ENCODE assay signal across 19 cellular contexts in the genomic region with DNA sequence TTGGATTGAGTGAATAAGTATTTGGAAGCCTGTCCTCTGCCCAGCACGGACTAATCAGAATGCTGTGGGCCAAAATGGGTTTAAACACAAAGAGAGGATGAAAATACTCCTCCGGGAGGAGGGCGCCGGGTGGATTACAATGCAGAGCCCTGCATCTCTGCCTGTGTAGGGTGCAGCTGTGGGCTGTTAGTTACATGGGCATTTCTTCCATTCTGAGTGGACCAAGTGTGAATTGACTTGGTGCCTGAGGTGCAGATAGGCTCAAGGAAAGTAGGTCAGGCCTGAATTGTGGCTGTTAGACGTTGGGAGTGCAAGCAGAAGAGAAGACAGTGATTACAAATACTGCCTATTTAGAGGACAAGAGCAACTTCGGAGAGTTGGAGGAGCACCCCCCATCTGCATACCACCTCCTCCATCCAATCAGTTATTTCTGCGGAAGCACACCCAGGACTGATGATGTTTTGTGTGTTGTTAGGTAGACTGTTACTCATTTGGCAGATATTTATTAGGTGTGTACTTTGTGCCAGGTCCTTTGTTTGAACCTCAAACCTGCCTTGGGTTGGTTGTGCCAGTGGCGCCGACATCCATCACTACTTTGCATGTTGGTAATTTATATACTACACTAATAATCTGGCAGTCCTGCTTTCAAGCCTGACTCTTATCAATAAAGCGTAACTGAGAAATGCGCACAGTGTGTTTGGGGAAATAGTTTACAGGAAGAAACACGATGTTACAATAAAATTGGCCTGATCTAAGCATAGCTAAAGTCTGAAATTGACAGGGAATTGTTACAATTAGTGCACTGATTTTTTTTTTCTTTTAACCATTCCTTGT. TPM values are rescaled to one million over a fixed set of nuclear protein-coding genes. Genes with fewer than 3 reads are reported as not detected.
DNase-seq lines count a peak whose midpoint lies in the region; ATAC-seq and TF ChIP-seq lines count a peak whose summit lies in the region.
"Had no signal": no experiment of that assay in that cellular context is flagged by ENCODE, and none has a peak within 500 bp of the region (broad histone marks: within the 10 kb centered on the region; RNA-seq: fewer than 3 reads in every experiment).

No MANE protein-coding gene starts in this region.

- no peaks in the 10 kb centered on the region for H3K9me3 Mint-ChIP-seq in nephron
- H3K9me3 Mint-ChIP-seq: activated T-cell treated with anti-CD3 and anti-CD28 coated beads, Interleukin-2, amount 50 U/mL, for 24 hours had no signal

- WGBS in testis, 2 donors: 29 to 40% methylated on average over 12 of the region's 12 CpGs

- H3K4me3 Mint-ChIP-seq in nephron: no peak overlapping the region
- H3K4me3 Mint-ChIP-seq: activated T-cell treated with anti-CD3 and anti-CD28 coated beads, Interleukin-2, amount 50 U/mL, for 24 hours had no signal

- DNase-seq in foreskin fibroblast (no peak), testis (peak; percentile 34), erythroblast (lab: John Stamatoyannopoulos, UW) (no peak)
- DNase-seq: activated CD4-positive, alpha-beta T cell treated with anti-CD3 and anti-CD28 coated beads for 4 hours; activated T-cell treated with anti-CD3 and anti-CD28 coated beads, Interleukin-2, amount 50 U/mL, for 24 hours; adrenal gland; dermis blood vessel endothelial cell; DMS79; NCI-H2029 treated with DMSO at 0.1 percent for 48 hours; NCI-H774; stimulated activated CD4-positive, alpha-beta T cell treated with anti-CD3 and anti-CD28 coated beads, Interleukin-2, amount 100 ng/mL, for 24 hours; T-helper 2 cell had no signal

- H3K27me3 Mint-ChIP-seq in nephron (ENCODE audit: low read depth): no peaks in the 10 kb centered on the region
- H3K27me3 Mint-ChIP-seq: activated T-cell treated with anti-CD3 and anti-CD28 coated beads, Interleukin-2, amount 50 U/mL, for 24 hours had no signal

- H3K4me1 Mint-ChIP-seq in nephron: peaks cover 21% of the 10 kb centered on the region

- peaks cover 9% of the 10 kb centered on the region for H3K36me3 Mint-ChIP-seq in nephron (ENCODE audit: low read depth)

- no peaks in the 10 kb centered on the region for H3K36me3 ChIP-seq in testis (ENCODE audit: low read depth, missing control alignments)
- H3K36me3 ChIP-seq: adrenal gland, HAP-1, tibial nerve had no signal

- ATAC-seq in GM18519 (IDR thresholded peaks at IDR 0.05; ENCODE audit: low FRiP score, unreplicated experiment) (no peak), HG02870 (IDR thresholded peaks at IDR 0.05; ENCODE audit: unreplicated experiment) (no peak), HG02840 (IDR thresholded peaks at IDR 0.05; ENCODE audit: low FRiP score, unreplicated experiment) (no peak)

- peak overlapping the region; percentile 41 to 75 for H3K27ac ChIP-seq in testis
- H3K27ac ChIP-seq: adrenal gland, tibial nerve had no signal

- TF ChIP-seq POLR2A in testis (IDR thresholded peaks at IDR 0.05): no peak
- no peak for TF ChIP-seq POLR2A in erythroblast (IDR thresholded peaks at IDR 0.05; ENCODE audit: low read length)

- intact Hi-C loops in testis (cut with DNase I; ENCODE audit: low total_unique reads): no loop called here

- TF ChIP-seq CTCF in WI38 (IDR thresholded peaks at IDR 0.05; ENCODE audit: low read depth, low read length): no peak
- TF ChIP-seq CTCF in foreskin fibroblast (IDR thresholded peaks at IDR 0.05; ENCODE audit: low read depth, low read length): no peak
- TF ChIP-seq CTCF in nephron (IDR thresholded peaks at IDR 0.05; ENCODE audit: unreplicated experiment in 3 of 3): no peak
- no peak for TF ChIP-seq CTCF in testis (IDR thresholded peaks at IDR 0.05)

- H3K27me3 ChIP-seq in testis: no peaks in the 10 kb centered on the region
- H3K27me3 ChIP-seq: adrenal gland, tibial nerve had no signal

- peaks cover 29% of the 10 kb centered on the region for H3K4me1 ChIP-seq in testis
- H3K4me1 ChIP-seq: HAP-1 had no signal

- peak overlapping the region; percentile 8 to 43 (median 31) for H3K27ac Mint-ChIP-seq in nephron
- H3K27ac Mint-ChIP-seq: activated T-cell treated with anti-CD3 and anti-CD28 coated beads, Interleukin-2, amount 50 U/mL, for 24 hours had no signal

- no peaks in the 10 kb centered on the region for H3K9me3 ChIP-seq in testis
- H3K9me3 ChIP-seq: adrenal gland, HAP-1, tibial nerve had no signal

- peak overlapping the region; percentile 37 for H3K4me3 ChIP-seq in WI38 (ENCODE audit: low read depth, low read length)
- H3K4me3 ChIP-seq in foreskin fibroblast (ENCODE audit: low read depth in 1 of 2, low read length in 2 of 2): peak overlapping the region; percentile 1 to 40
- H3K4me3 ChIP-seq in testis: no peak overlapping the region
- H3K4me3 ChIP-seq: adrenal gland, HAP-1, tibial nerve had no signal

RNA-seq across cellular contexts. Expression of a gene that starts 33.0 kb away (rescaled TPM):
- 100 to 1,000 TPM in 1 of 2 donors, 10 to 100 TPM in 1; 75.4 to 107 TPM for total RNA-seq in testis
- polyA plus RNA-seq in testis (ENCODE audit: insufficient read depth, low read depth, low replicate concordance): 26.3 TPM

Comparison
In these comparisons a context has a peak if more than half of its experiments do, and no peak if none do; other contexts are left out.
1. H3K4me3 ChIP-seq: peak in WI38 (single experiment) and foreskin fibroblast (2 of 2); none in testis (0 of 2).